In the genomic region with DNA sequence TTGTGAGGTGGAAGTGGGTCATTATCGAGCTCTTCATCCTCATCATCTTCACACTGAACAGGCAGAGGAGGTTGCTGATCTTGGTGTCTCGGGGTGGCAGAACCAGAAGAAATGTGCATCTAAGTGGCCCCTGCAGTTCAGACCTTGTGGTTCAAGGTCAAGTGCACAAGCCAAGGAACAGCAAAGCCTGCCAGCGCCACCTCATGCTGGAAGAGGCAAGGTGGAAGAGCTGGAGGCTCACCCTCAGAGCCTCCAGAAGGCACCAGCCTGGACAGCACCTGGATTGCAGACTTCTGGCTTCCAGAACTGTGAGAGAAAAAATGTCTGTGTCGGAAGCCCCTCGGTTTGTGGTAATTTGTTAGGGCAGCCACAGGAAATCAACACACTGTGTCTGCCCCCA, we compare ENCODE assay signal across 20 cellular contexts. TPM values are rescaled to one million over a fixed set of nuclear protein-coding genes. Genes with fewer than 3 reads are reported as not detected.
DNase-seq lines count a peak whose midpoint lies in the region; TF ChIP-seq lines count a peak whose summit lies in the region.
"Had no signal": no experiment of that assay in that cellular context is flagged by ENCODE, and none has a peak within 500 bp of the region (broad histone marks: within the 10 kb centered on the region; RNA-seq: fewer than 3 reads in every experiment).

No MANE protein-coding gene starts in this region.

- no peak overlapping the region for H3K4me3 Mint-ChIP-seq in activated CD4-positive, alpha-beta memory T cell treated with anti-CD3 and anti-CD28 coated beads, Interleukin-2, amount 10 ng/mL, durations not matched to agents 7 days and 5 days
- H3K4me3 Mint-ChIP-seq in endothelial cell (ENCODE audit: unreplicated experiment), result peak overlapping the region; percentile 60
- H3K4me3 Mint-ChIP-seq: CD14-positive monocyte, GM23338 had no signal

- no peaks in the 10 kb centered on the region for H3K27me3 Mint-ChIP-seq in activated CD4-positive, alpha-beta memory T cell treated with anti-CD3 and anti-CD28 coated beads, Interleukin-2, amount 10 ng/mL, durations not matched to agents 7 days and 5 days
- H3K27me3 Mint-ChIP-seq in endothelial cell (ENCODE audit: unreplicated experiment), result peaks cover 5% of the 10 kb centered on the region

- no peaks in the 10 kb centered on the region for H3K27me3 ChIP-seq in HAP-1 (ENCODE audit: low read depth)
- no peaks in the 10 kb centered on the region for H3K27me3 ChIP-seq in stomach

- no peak overlapping the region for H3K27ac Mint-ChIP-seq in activated CD4-positive, alpha-beta memory T cell treated with anti-CD3 and anti-CD28 coated beads, Interleukin-2, amount 10 ng/mL, durations not matched to agents 7 days and 5 days
- H3K27ac Mint-ChIP-seq in endothelial cell (ENCODE audit: unreplicated experiment), result no peak overlapping the region
- H3K27ac Mint-ChIP-seq: GM23338 had no signal

- in situ Hi-C loops in HAP-1 (cut with MboI; ENCODE audit: low sequenced_read_pairs), result no loop called here

- no peaks in the 10 kb centered on the region for H3K9me3 Mint-ChIP-seq in activated CD4-positive, alpha-beta memory T cell treated with anti-CD3 and anti-CD28 coated beads, Interleukin-2, amount 10 ng/mL, durations not matched to agents 7 days and 5 days
- H3K9me3 Mint-ChIP-seq in endothelial cell (ENCODE audit: unreplicated experiment), result peaks cover 3% of the 10 kb centered on the region

- no peak overlapping the region for H3K4me3 ChIP-seq in HAP-1
- no peak overlapping the region for H3K4me3 ChIP-seq in stomach
- H3K4me3 ChIP-seq: GM23338 had no signal

- 86 to 97% (median 90%) methylated on average over 3 to 5 of the region's 5 CpGs for WGBS in stomach, 5 donors

- H3K36me3 Mint-ChIP-seq in activated CD4-positive, alpha-beta memory T cell treated with anti-CD3 and anti-CD28 coated beads, Interleukin-2, amount 10 ng/mL, durations not matched to agents 7 days and 5 days (ENCODE audit: low read depth), result no peaks in the 10 kb centered on the region
- peaks cover 34% of the 10 kb centered on the region for H3K36me3 Mint-ChIP-seq in endothelial cell (ENCODE audit: low read depth, unreplicated experiment)

- DNase-seq in GDM1 (lab: John Stamatoyannopoulos, UW) (peak; percentile 10), endothelial cell (ENCODE audit: low spot score) (no peak), HAP-1 (ENCODE audit: low spot score in 2 of 2) (no peak), NCI-H2171 treated with DMSO at 0.1 percent for 48 hours (lab: John Stamatoyannopoulos, UW) (no peak), stomach (no peak)
- peak; percentile 34 for DNase-seq in activated CD4-positive, alpha-beta memory T cell treated with anti-CD3 and anti-CD28 coated beads, Interleukin-2, amount 10 ng/mL, durations not matched to agents 7 days and 5 days
- DNase-seq: ACHN, DMS79 treated with DMSO at 0.1 percent for 48 hours, KG1, NCI-H1048, NCI-H1436, NCI-H1930, NCI-H345, NCI-H524 treated with DMSO at 0.1 percent for 48 hours, SHP77, SK-N-SH had no signal

- no peaks in the 10 kb centered on the region for H3K4me1 ChIP-seq in HAP-1
- peaks cover 0 to 12% (median 9%) of the 10 kb centered on the region in 4 donors for H3K4me1 ChIP-seq in stomach

- no peaks in the 10 kb centered on the region for H3K4me1 Mint-ChIP-seq in activated CD4-positive, alpha-beta memory T cell treated with anti-CD3 and anti-CD28 coated beads, Interleukin-2, amount 10 ng/mL, durations not matched to agents 7 days and 5 days
- peaks cover 25% of the 10 kb centered on the region for H3K4me1 Mint-ChIP-seq in endothelial cell (ENCODE audit: unreplicated experiment)
- H3K4me1 Mint-ChIP-seq: GM23338 had no signal

- H3K36me3 ChIP-seq in HAP-1 (replicated peaks) (no peaks in the 10 kb centered on the region), stomach (peaks cover 9 to 81% (median 63%) of the 10 kb centered on the region in 4 donors)

- TF ChIP-seq CTCF in GM12873 (IDR thresholded peaks at IDR 0.05; ENCODE audit: insufficient read depth, low read depth, low read length, missing control alignments) (peak; percentile 15), endothelial cell (IDR thresholded peaks at IDR 0.05; ENCODE audit: unreplicated experiment) (no peak), stomach (IDR thresholded peaks at IDR 0.05) (no peak)

- no peak for TF ChIP-seq EP300 in stomach (IDR thresholded peaks at IDR 0.05)

- CTCF ChIA-PET in activated CD4-positive, alpha-beta memory T cell treated with anti-CD3 and anti-CD28 coated beads, Interleukin-2, amount 10 ng/mL, durations not matched to agents 7 days and 5 days (lab: Charles Lee), result interaction anchor here (0.5 kb wide), 1 partner anchor 126 kb away, joined by 3 read pairs; no protein-coding TSS in a partner anchor

- H3K27ac ChIP-seq in stomach, result no peak overlapping the region

- POLR2A ChIA-PET in activated CD4-positive, alpha-beta memory T cell treated with anti-CD3 and anti-CD28 coated beads, Interleukin-2, amount 10 ng/mL, durations not matched to agents 7 days and 5 days (lab: Charles Lee), result no interaction called here

- intact Hi-C loops in stomach (cut with DNase I; ENCODE audit: low total_unique reads), result no loop called here

- no peaks in the 10 kb centered on the region for H3K9me3 ChIP-seq in HAP-1
- no peaks in the 10 kb centered on the region for H3K9me3 ChIP-seq in stomach
- H3K9me3 ChIP-seq: SK-N-SH had no signal

- no peak for TF ChIP-seq POLR2A in stomach (IDR thresholded peaks at IDR 0.05)

RNA-seq across cellular contexts. Expression of gene IFT140, which starts 32.7 kb away (rescaled TPM):
- 1 to 10 TPM; 7.7 to 9.1 TPM for total RNA-seq in activated CD4-positive, alpha-beta memory T cell treated with anti-CD3 and anti-CD28 coated beads, Interleukin-2, amount 10 ng/mL, durations not matched to agents 7 days and 5 days
- 39.9 TPM for total RNA-seq in endothelial cell (ENCODE audit: unreplicated experiment)
- total RNA-seq in stomach, result 10 to 100 TPM in 3 of 5 donors, 1 to 10 TPM in 2; 4.7 to 19.7 (median 17.4) TPM
- 1 to 10 TPM; 5.8 to 8.5 (median 8.0) TPM for polyA plus RNA-seq in stomach

RNA-seq across cellular contexts. Expression of gene CRAMP1, which starts 32.9 kb away (rescaled TPM):
- 10 to 100 TPM; 24.2 to 24.5 TPM for total RNA-seq in activated CD4-positive, alpha-beta memory T cell treated with anti-CD3 and anti-CD28 coated beads, Interleukin-2, amount 10 ng/mL, durations not matched to agents 7 days and 5 days
- 46.8 TPM for total RNA-seq in endothelial cell (ENCODE audit: unreplicated experiment)
- 10 to 100 TPM in 4 of 5 donors, 1 to 10 TPM in 1; 9.9 to 28.1 (median 14.6) TPM for total RNA-seq in stomach
- polyA plus RNA-seq in stomach, result 1 to 10 TPM; 3.4 to 4.6 (median 4.6) TPM

RNA-seq across cellular contexts. Expression of gene TMEM204, which starts 45.7 kb away (rescaled TPM):
- total RNA-seq in activated CD4-positive, alpha-beta memory T cell treated with anti-CD3 and anti-CD28 coated beads, Interleukin-2, amount 10 ng/mL, durations not matched to agents 7 days and 5 days, result 10 to 100 TPM; 42.9 to 43.5 TPM
- total RNA-seq in endothelial cell (ENCODE audit: unreplicated experiment), result 66.3 TPM
- 10 to 100 TPM in 3 of 5 donors, 1 to 10 TPM in 2; 2.7 to 45.8 (median 15.2) TPM for total RNA-seq in stomach
- 10 to 100 TPM; 10.2 to 20.5 (median 19.9) TPM for polyA plus RNA-seq in stomach
- total RNA-seq: RPMI7951 had no signal

Comparison
In these comparisons a context has a peak if more than half of its experiments do, and no peak if none do; other contexts are left out.
1. DNase-seq: peak in GDM1 (single experiment) and activated CD4-positive, alpha-beta memory T cell treated with anti-CD3 and anti-CD28 coated beads, Interleukin-2, amount 10 ng/mL, durations not matched to agents 7 days and 5 days (single experiment); none in endothelial cell (single experiment), HAP-1 (0 of 2), NCI-H2171 treated with DMSO at 0.1 percent for 48 hours (single experiment) and stomach (single experiment).